2 cellular contexts compared by ENCODE assay signal in genomic region chr3:73399106-73399505, GRCh38.
TF ChIP-seq lines count a peak whose summit lies in the region.

No MANE protein-coding gene starts in this region.

TF ChIP-seq in HEK293, 187 proteins besides CTCF, POLR2A, EP300 and RAD21 (continued from another document):
- TF ChIP-seq, protein P1, sequence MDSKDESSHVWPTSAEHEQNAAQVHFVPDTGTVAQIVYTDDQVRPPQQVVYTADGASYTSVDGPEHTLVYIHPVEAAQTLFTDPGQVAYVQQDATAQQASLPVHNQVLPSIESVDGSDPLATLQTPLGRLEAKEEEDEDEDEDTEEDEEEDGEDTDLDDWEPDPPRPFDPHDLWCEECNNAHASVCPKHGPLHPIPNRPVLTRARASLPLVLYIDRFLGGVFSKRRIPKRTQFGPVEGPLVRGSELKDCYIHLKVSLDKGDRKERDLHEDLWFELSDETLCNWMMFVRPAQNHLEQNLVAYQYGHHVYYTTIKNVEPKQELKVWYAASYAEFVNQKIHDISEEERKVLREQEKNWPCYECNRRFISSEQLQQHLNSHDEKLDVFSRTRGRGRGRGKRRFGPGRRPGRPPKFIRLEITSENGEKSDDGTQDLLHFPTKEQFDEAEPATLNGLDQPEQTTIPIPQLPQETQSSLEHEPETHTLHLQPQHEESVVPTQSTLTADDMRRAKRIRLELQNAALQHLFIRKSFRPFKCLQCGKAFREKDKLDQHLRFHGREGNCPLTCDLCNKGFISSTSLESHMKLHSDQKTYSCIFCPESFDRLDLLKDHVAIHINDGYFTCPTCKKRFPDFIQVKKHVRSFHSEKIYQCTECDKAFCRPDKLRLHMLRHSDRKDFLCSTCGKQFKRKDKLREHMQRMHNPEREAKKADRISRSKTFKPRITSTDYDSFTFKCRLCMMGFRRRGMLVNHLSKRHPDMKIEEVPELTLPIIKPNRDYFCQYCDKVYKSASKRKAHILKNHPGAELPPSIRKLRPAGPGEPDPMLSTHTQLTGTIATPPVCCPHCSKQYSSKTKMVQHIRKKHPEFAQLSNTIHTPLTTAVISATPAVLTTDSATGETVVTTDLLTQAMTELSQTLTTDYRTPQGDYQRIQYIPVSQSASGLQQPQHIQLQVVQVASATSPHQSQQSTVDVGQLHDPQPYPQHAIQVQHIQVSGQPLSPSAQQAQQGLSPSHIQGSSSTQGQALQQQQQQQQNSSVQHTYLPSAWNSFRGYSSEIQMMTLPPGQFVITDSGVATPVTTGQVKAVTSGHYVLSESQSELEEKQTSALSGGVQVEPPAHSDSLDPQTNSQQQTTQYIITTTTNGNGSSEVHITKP (tag by site-specific recombination; IDR thresholded peaks at IDR 0.05), result peak; percentile 22; the same call in 1 of the 2 replicates
- TF ChIP-seq MEIS1 (CRISPR knock-in tag; IDR thresholded peaks at IDR 0.05; ENCODE audit: borderline replicate concordance), result no peak
- TF ChIP-seq EGR2 (tag by site-specific recombination; IDR thresholded peaks at IDR 0.05; ENCODE audit: low read depth), result no peak
- TF ChIP-seq, protein P2, sequence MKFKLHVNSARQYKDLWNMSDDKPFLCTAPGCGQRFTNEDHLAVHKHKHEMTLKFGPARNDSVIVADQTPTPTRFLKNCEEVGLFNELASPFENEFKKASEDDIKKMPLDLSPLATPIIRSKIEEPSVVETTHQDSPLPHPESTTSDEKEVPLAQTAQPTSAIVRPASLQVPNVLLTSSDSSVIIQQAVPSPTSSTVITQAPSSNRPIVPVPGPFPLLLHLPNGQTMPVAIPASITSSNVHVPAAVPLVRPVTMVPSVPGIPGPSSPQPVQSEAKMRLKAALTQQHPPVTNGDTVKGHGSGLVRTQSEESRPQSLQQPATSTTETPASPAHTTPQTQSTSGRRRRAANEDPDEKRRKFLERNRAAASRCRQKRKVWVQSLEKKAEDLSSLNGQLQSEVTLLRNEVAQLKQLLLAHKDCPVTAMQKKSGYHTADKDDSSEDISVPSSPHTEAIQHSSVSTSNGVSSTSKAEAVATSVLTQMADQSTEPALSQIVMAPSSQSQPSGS (tag by site-specific recombination; IDR thresholded peaks at IDR 0.05; ENCODE audit: low read depth), result peak; percentile 79
- TF ChIP-seq ZNF629 (tag by site-specific recombination; IDR thresholded peaks at IDR 0.05), result peak; percentile 45; the same call in 1 of the 2 replicates

TF ChIP-seq in WTC11, 78 proteins besides CTCF, POLR2A, EP300 and RAD21 (continued from another document):
- no peak for TF ChIP-seq PREB (CRISPR knock-in tag; IDR thresholded peaks at IDR 0.05; ENCODE audit: borderline replicate concordance)
- TF ChIP-seq, protein P3, sequence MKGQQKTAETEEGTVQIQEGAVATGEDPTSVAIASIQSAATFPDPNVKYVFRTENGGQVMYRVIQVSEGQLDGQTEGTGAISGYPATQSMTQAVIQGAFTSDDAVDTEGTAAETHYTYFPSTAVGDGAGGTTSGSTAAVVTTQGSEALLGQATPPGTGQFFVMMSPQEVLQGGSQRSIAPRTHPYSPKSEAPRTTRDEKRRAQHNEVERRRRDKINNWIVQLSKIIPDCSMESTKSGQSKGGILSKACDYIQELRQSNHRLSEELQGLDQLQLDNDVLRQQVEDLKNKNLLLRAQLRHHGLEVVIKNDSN (CRISPR knock-in tag; IDR thresholded peaks at IDR 0.05), result no peak
- no peak for TF ChIP-seq FOXK1 (CRISPR knock-in tag; IDR thresholded peaks at IDR 0.05)
- no peak for TF ChIP-seq ZNF317 (CRISPR knock-in tag; IDR thresholded peaks at IDR 0.05; ENCODE audit: borderline replicate concordance, low read depth)
- no peak for TF ChIP-seq ERG (CRISPR knock-in tag; IDR thresholded peaks at IDR 0.05)
- TF ChIP-seq, protein P4, sequence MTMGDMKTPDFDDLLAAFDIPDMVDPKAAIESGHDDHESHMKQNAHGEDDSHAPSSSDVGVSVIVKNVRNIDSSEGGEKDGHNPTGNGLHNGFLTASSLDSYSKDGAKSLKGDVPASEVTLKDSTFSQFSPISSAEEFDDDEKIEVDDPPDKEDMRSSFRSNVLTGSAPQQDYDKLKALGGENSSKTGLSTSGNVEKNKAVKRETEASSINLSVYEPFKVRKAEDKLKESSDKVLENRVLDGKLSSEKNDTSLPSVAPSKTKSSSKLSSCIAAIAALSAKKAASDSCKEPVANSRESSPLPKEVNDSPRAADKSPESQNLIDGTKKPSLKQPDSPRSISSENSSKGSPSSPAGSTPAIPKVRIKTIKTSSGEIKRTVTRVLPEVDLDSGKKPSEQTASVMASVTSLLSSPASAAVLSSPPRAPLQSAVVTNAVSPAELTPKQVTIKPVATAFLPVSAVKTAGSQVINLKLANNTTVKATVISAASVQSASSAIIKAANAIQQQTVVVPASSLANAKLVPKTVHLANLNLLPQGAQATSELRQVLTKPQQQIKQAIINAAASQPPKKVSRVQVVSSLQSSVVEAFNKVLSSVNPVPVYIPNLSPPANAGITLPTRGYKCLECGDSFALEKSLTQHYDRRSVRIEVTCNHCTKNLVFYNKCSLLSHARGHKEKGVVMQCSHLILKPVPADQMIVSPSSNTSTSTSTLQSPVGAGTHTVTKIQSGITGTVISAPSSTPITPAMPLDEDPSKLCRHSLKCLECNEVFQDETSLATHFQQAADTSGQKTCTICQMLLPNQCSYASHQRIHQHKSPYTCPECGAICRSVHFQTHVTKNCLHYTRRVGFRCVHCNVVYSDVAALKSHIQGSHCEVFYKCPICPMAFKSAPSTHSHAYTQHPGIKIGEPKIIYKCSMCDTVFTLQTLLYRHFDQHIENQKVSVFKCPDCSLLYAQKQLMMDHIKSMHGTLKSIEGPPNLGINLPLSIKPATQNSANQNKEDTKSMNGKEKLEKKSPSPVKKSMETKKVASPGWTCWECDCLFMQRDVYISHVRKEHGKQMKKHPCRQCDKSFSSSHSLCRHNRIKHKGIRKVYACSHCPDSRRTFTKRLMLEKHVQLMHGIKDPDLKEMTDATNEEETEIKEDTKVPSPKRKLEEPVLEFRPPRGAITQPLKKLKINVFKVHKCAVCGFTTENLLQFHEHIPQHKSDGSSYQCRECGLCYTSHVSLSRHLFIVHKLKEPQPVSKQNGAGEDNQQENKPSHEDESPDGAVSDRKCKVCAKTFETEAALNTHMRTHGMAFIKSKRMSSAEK (CRISPR knock-in tag; IDR thresholded peaks at IDR 0.05; ENCODE audit: borderline replicate concordance), result no peak
- TF ChIP-seq ZNF671 (CRISPR knock-in tag; IDR thresholded peaks at IDR 0.05), result no peak
- TF ChIP-seq, protein P5, sequence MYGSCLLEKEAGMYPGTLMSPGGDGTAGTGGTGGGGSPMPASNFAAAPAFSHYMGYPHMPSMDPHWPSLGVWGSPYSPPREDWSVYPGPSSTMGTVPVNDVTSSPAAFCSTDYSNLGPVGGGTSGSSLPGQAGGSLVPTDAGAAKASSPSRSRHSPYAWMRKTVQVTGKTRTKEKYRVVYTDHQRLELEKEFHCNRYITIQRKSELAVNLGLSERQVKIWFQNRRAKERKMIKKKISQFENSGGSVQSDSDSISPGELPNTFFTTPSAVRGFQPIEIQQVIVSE (CRISPR knock-in tag; IDR thresholded peaks at IDR 0.05; ENCODE audit: borderline replicate concordance), result no peak
- TF ChIP-seq ZNF263 (CRISPR knock-in tag; IDR thresholded peaks at IDR 0.05; ENCODE audit: low read depth), result no peak
- TF ChIP-seq CBFB (CRISPR knock-in tag; IDR thresholded peaks at IDR 0.05; ENCODE audit: low read depth), result no peak
- TF ChIP-seq RORB (CRISPR knock-in tag; IDR thresholded peaks at IDR 0.05), result no peak
- TF ChIP-seq TP53 (CRISPR knock-in tag; IDR thresholded peaks at IDR 0.05), result no peak
